Comparison of ENCODE assay signal across 18 cellular contexts in the genomic region with DNA sequence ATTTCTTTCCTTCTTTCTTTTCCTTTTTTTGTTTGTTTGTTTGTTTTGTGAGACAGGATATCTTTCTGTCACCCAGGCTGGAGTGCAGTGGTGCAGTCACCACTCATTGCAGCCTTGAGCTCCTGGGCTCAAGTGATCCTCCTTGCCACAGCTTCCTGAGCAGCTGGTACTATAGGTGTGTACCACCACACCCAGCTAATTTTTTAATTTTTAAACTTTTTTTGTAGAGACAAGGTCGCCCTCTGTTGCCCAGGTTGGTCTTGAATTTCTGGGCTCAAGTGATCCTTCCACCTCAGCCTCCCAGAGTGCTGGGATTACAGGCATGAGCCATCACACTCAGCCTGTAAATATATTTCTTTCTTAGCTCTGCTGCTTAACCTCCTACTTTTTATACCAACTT.
DNase-seq lines count a peak whose midpoint lies in the region; ATAC-seq and TF ChIP-seq lines count a peak whose summit lies in the region.
"Had no signal": no experiment of that assay in that cellular context is flagged by ENCODE, and none has a peak within 500 bp of the region (broad histone marks: within the 10 kb centered on the region; RNA-seq: fewer than 3 reads in every experiment).

No MANE protein-coding gene starts in this region.

- no peak for ATAC-seq in lower lobe of right lung
- ATAC-seq: esophagus mucosa, left lobe of liver, right cardiac atrium had no signal

- H3K36me3 ChIP-seq in DOHH2 (ENCODE audit: control insufficient read depth, low read length): no peaks in the 10 kb centered on the region
- H3K36me3 ChIP-seq in lower lobe of right lung: peaks cover 40% of the 10 kb centered on the region
- H3K36me3 ChIP-seq: BE2C had no signal

- H3F3A ChIP-seq in DOHH2 (ENCODE audit: control insufficient read depth, insufficient read depth): no peaks in the 10 kb centered on the region

- DNase-seq in NB4 (ENCODE audit: low read depth): peak; percentile 14
- peak; percentile 2 for DNase-seq in central memory CD4-positive, alpha-beta T cell
- DNase-seq in retina: no peak
- no peak for DNase-seq in mucosa of gallbladder (ENCODE audit: low spot score)
- no peak for DNase-seq in hepatic stellate cell (ENCODE audit: low spot score)
- DNase-seq in lower lobe of right lung: no peak
- DNase-seq: activated T-cell treated with anti-CD3 and anti-CD28 coated beads, Interleukin-2, amount 50 U/mL, for 1 hour; amygdala; BE2C; cortex of kidney; NCI-H2081; right cardiac atrium; trophoblast cell had no signal

- no peak overlapping the region for H3K4me3 ChIP-seq in DOHH2 (ENCODE audit: low read length)
- no peak overlapping the region for H3K4me3 ChIP-seq in NB4 (ENCODE audit: low read depth, low read length)
- H3K4me3 ChIP-seq in lower lobe of right lung: no peak overlapping the region
- H3K4me3 ChIP-seq: SK-N-MC had no signal

- H3K27me3 ChIP-seq in DOHH2 (ENCODE audit: control insufficient read depth, low read length) (no peaks in the 10 kb centered on the region), lower lobe of right lung (ENCODE audit: low read depth) (no peaks in the 10 kb centered on the region)
- H3K27me3 ChIP-seq: BE2C had no signal

- H3K4me1 ChIP-seq in DOHH2 (ENCODE audit: control insufficient read depth, low read length): no peaks in the 10 kb centered on the region
- H3K4me1 ChIP-seq in lower lobe of right lung: no peaks in the 10 kb centered on the region
- H3K4me1 ChIP-seq: BE2C had no signal

- intact Hi-C loops in lower lobe of right lung (cut with DNase I): no loop called here

- TF ChIP-seq POLR2A in NB4 (IDR thresholded peaks at IDR 0.05; ENCODE audit: extremely low read depth, insufficient read length): no peak

- H3K9me3 ChIP-seq in DOHH2 (ENCODE audit: control insufficient read depth, insufficient read depth, low read length) (no peaks in the 10 kb centered on the region), lower lobe of right lung (no peaks in the 10 kb centered on the region)
- H3K9me3 ChIP-seq: BE2C had no signal

- no peak overlapping the region for H3K27ac ChIP-seq in C4-2B
- H3K27ac ChIP-seq in DOHH2 (ENCODE audit: low read depth, low read length): no peak overlapping the region
- H3K27ac ChIP-seq in lower lobe of right lung: no peak overlapping the region
- H3K27ac ChIP-seq: SK-N-MC had no signal

- H4K20me1 ChIP-seq in DOHH2 (ENCODE audit: control insufficient read depth, insufficient read depth, low read depth, low read length): no peaks in the 10 kb centered on the region

- peak; percentile 12; the same call in 1 of the 2 replicates for TF ChIP-seq CTCF in C4-2B (conservative IDR thresholded peaks at IDR 0.05)
- TF ChIP-seq CTCF in DOHH2 (IDR thresholded peaks at IDR 0.05; ENCODE audit: low read depth, low read length, poor library complexity, severe bottlenecking): peak; percentile 12
- no peak for TF ChIP-seq CTCF in NB4 (IDR thresholded peaks at IDR 0.05; ENCODE audit: low read depth, low read length)
- no peak for TF ChIP-seq CTCF in lower lobe of right lung (IDR thresholded peaks at IDR 0.05)

- H3K79me2 ChIP-seq in DOHH2 (ENCODE audit: control insufficient read depth, low read length): no peaks in the 10 kb centered on the region

- no peak overlapping the region for H3K4me2 ChIP-seq in DOHH2 (ENCODE audit: low read length)

- H3K9me2 ChIP-seq in DOHH2 (replicated peaks; ENCODE audit: control insufficient read depth, low read length): no peaks in the 10 kb centered on the region

Comparison
In these comparisons a context has a peak if more than half of its experiments do, and no peak if none do; other contexts are left out.
1. CTCF ChIP-seq: peak in C4-2B (single experiment) and DOHH2 (single experiment); none in NB4 (single experiment) and lower lobe of right lung (single experiment).
2. DNase-seq: peak in NB4 (single experiment) and central memory CD4-positive, alpha-beta T cell (single experiment); none in retina (single experiment), mucosa of gallbladder (single experiment), hepatic stellate cell (single experiment) and lower lobe of right lung (single experiment).